ENCODE assay signal across 8 cellular contexts in genomic region chr9:129436751-129437625, GRCh38.
DNase-seq lines count a peak whose midpoint lies in the region; ATAC-seq and TF ChIP-seq lines count a peak whose summit lies in the region.

No MANE protein-coding gene starts in this region.

- H3K27me3 ChIP-seq in adrenal gland (no peaks in the 10 kb centered on the region), left ventricle myocardium inferior (ENCODE audit: low read depth) (peaks cover 19% of the 10 kb centered on the region), parathyroid adenoma (ENCODE audit: control insufficient read depth, insufficient read depth, low read length) (no peaks in the 10 kb centered on the region)

- intact Hi-C loops in adrenal gland (cut with DNase I) = no loop called here
- intact Hi-C loops in left ventricle myocardium inferior (cut with micrococcal nuclease) = no loop called here

- H3K4me2 ChIP-seq in parathyroid adenoma (ENCODE audit: low read length) = peak overlapping the region; percentile 89

- peak; percentile 20 to 64 for TF ChIP-seq POLR2A in adrenal gland (IDR thresholded peaks at IDR 0.05)

- H3K4me3 ChIP-seq in adrenal gland (peak overlapping the region in 2 of 4 donors; percentile 31 to 52), left ventricle myocardium inferior (peak overlapping the region; percentile 71), parathyroid adenoma (ENCODE audit: low read depth, low read length) (peak overlapping the region; percentile 68)

- DNase-seq in ELR (ENCODE audit: low read depth) = peak; percentile 45
- peak; percentile 83 for DNase-seq in NCI-H82 (lab: John Stamatoyannopoulos, UW)
- DNase-seq in adrenal gland = peak; percentile 71 to 91 (median 85)
- DNase-seq in left ventricle myocardium inferior = peak; percentile 72

- no peak overlapping the region for H3K9ac ChIP-seq in parathyroid adenoma

- H3K36me3 ChIP-seq in adrenal gland (replicated peaks in 1 of 2) (no peaks in the 10 kb centered on the region), left ventricle myocardium inferior (no peaks in the 10 kb centered on the region), parathyroid adenoma (ENCODE audit: control insufficient read depth, insufficient read depth, low read length) (no peaks in the 10 kb centered on the region)

- no peak for TF ChIP-seq CTCF in adrenal gland (IDR thresholded peaks at IDR 0.05)
- no peak for TF ChIP-seq CTCF in left ventricle myocardium inferior (IDR thresholded peaks at IDR 0.05; ENCODE audit: borderline replicate concordance)
- TF ChIP-seq CTCF in parathyroid adenoma (IDR thresholded peaks at IDR 0.05) = no peak

- no peaks in the 10 kb centered on the region for H3K9me3 ChIP-seq in adrenal gland (replicated peaks in 1 of 3)
- H3K9me3 ChIP-seq in left ventricle myocardium inferior (replicated peaks) = no peaks in the 10 kb centered on the region
- no peaks in the 10 kb centered on the region for H3K9me3 ChIP-seq in parathyroid adenoma (ENCODE audit: control insufficient read depth, low read length)

- H3K4me1 ChIP-seq in adrenal gland (replicated peaks in 1 of 2) (peaks cover 9 to 14% of the 10 kb centered on the region in 2 donors), left ventricle myocardium inferior (peaks cover 33% of the 10 kb centered on the region), parathyroid adenoma (peaks cover 11% of the 10 kb centered on the region)

- WGBS in adrenal gland, 4 donors = 5 to 20% (median 12%) methylated on average over 45 to 78 of the region's 78 CpGs

- no peaks in the 10 kb centered on the region for H3K79me2 ChIP-seq in parathyroid adenoma

- H3K27ac ChIP-seq in adrenal gland = peak overlapping the region in 4 of 5 donors; percentile 65 to 80 (median 76)
- peak overlapping the region; percentile 81 for H3K27ac ChIP-seq in left ventricle myocardium inferior (replicated peaks)
- no peak overlapping the region for H3K27ac ChIP-seq in parathyroid adenoma

- peak overlapping the region; percentile 69 for H2AFZ ChIP-seq in parathyroid adenoma

- ATAC-seq in GM19035 (IDR thresholded peaks at IDR 0.05; ENCODE audit: unreplicated experiment) (no peak), GM18873 (IDR thresholded peaks at IDR 0.05; ENCODE audit: low FRiP score, unreplicated experiment) (no peak), GM21723 (IDR thresholded peaks at IDR 0.05; ENCODE audit: unreplicated experiment) (no peak)
